Comparison of ENCODE assay signal across 1 cellular context in genomic region chr1:113072141-113072756, GRCh38.
TF ChIP-seq lines count a peak whose summit lies in the region.

No MANE protein-coding gene starts in this region.

TF ChIP-seq in HepG2, 621 proteins besides CTCF, POLR2A, EP300 and RAD21 (continued from another document and continues in another):
- TF ChIP-seq KIAA2018 (CRISPR knock-in tag; IDR thresholded peaks at IDR 0.05; ENCODE audit: borderline replicate concordance) (no peak), NR2F6 (IDR thresholded peaks at IDR 0.05) (no peak), NR2F6 (CRISPR knock-in tag; IDR thresholded peaks at IDR 0.05) (no peak), ZNF335 (CRISPR knock-in tag; IDR thresholded peaks at IDR 0.05) (0 out of 2 replicates have a peak, but pooled peaks have one; percentile 0), REL (CRISPR knock-in tag; conservative IDR thresholded peaks at IDR 0.05) (no peak), ZNF414 (CRISPR knock-in tag; IDR thresholded peaks at IDR 0.05) (peak; percentile 23; the same call in 1 of the 2 replicates), ARNT (IDR thresholded peaks at IDR 0.05) (no peak), SP5 (CRISPR knock-in tag; IDR thresholded peaks at IDR 0.05; ENCODE audit: borderline replicate concordance, low read depth) (no peak; the same call in 1 of the 2 replicates), SSRP1 (CRISPR knock-in tag; IDR thresholded peaks at IDR 0.05) (no peak), ZMYM3 (CRISPR knock-in tag; IDR thresholded peaks at IDR 0.05) (0 out of 2 replicates have a peak, but pooled peaks have one; percentile 11), JUNB (CRISPR knock-in tag; IDR thresholded peaks at IDR 0.05; ENCODE audit: borderline replicate concordance) (no peak), ETV5 (CRISPR knock-in tag; IDR thresholded peaks at IDR 0.05; ENCODE audit: borderline replicate concordance) (no peak), ZNF710 (CRISPR knock-in tag; IDR thresholded peaks at IDR 0.05; ENCODE audit: borderline replicate concordance) (0 out of 2 replicates have a peak, but pooled peaks have one; percentile 20), POGZ (CRISPR knock-in tag; IDR thresholded peaks at IDR 0.05) (no peak), PRMT3 (CRISPR knock-in tag; IDR thresholded peaks at IDR 0.05; ENCODE audit: borderline replicate concordance, low read depth) (no peak), ZNF770 (CRISPR knock-in tag; IDR thresholded peaks at IDR 0.05) (no peak), ZSCAN9 (CRISPR knock-in tag; IDR thresholded peaks at IDR 0.05; ENCODE audit: borderline replicate concordance) (no peak), ZNF652 (CRISPR knock-in tag; IDR thresholded peaks at IDR 0.05; ENCODE audit: borderline replicate concordance, low read depth) (no peak), FOXA3 (CRISPR knock-in tag; IDR thresholded peaks at IDR 0.05) (peak; percentile 22; the same call in 1 of the 2 replicates), DDIT3 (CRISPR knock-in tag; IDR thresholded peaks at IDR 0.05) (no peak), ERF (CRISPR knock-in tag; IDR thresholded peaks at IDR 0.05) (no peak), PHF5A (CRISPR knock-in tag; IDR thresholded peaks at IDR 0.05; ENCODE audit: low read depth, unreplicated experiment) (no peak), CENPX (CRISPR knock-in tag; IDR thresholded peaks at IDR 0.05) (no peak), ZNF496 (CRISPR knock-in tag; IDR thresholded peaks at IDR 0.05; ENCODE audit: insufficient replicate concordance) (no peak), TRIM24 (CRISPR knock-in tag; IDR thresholded peaks at IDR 0.05) (no peak), RNF219 (CRISPR knock-in tag; IDR thresholded peaks at IDR 0.05) (no peak), THAP9 (CRISPR knock-in tag; IDR thresholded peaks at IDR 0.05; ENCODE audit: borderline replicate concordance) (no peak), ZNF24 (IDR thresholded peaks at IDR 0.05) (no peak), ZHX1 (CRISPR knock-in tag; IDR thresholded peaks at IDR 0.05; ENCODE audit: low read depth) (no peak), ASH2L (IDR thresholded peaks at IDR 0.05; ENCODE audit: insufficient read length, low read depth, low read length) (no peak), E2F2 (CRISPR knock-in tag; IDR thresholded peaks at IDR 0.05; ENCODE audit: borderline replicate concordance) (no peak)
